Comparison of ENCODE assay signal across 9 cellular contexts in the genomic region with DNA sequence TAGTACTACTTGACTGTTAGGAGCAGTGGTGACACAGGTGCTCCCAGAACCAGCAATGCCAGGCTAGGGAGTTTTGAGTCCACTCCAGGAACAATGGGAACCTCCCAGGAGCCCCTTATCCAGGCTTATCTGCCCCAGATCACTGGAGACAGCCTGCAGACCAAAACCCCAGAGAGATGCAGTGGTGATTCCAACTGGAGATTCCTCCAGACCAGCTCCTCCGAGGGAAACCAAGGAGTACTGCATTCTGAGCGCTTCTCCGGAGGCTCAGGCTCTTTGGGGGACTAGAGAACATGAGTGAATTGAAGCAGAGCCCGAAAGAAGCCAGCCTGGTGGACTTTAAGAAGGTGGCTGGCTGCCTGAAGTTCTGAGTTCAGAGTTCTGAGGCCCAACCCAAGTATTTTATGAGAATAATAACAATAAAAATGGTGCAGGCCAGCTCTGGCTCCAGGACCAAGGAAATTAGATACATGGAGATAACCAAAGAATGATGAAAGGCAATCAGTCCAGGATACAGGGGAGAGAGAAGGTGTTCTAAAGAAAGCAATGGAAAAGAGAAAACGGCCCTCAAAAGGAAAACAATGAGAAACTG. TPM values are rescaled to one million over a fixed set of nuclear protein-coding genes. Genes with fewer than 3 reads are reported as not detected.
DNase-seq lines count a peak whose midpoint lies in the region; ATAC-seq, FAIRE-seq and TF ChIP-seq lines count a peak whose summit lies in the region.
"Had no signal": no experiment of that assay in that cellular context is flagged by ENCODE, and none has a peak within 500 bp of the region (broad histone marks: within the 10 kb centered on the region; RNA-seq: fewer than 3 reads in every experiment).

No MANE protein-coding gene starts in this region.

- ATAC-seq in mucosa of descending colon (no peak), GM18867 (IDR thresholded peaks at IDR 0.05; ENCODE audit: unreplicated experiment) (no peak)

- peaks cover 7% of the 10 kb centered on the region for H3K36me3 Mint-ChIP-seq in activated CD4-positive, alpha-beta T cell treated with anti-CD3 and anti-CD28 coated beads, Interleukin-2, amount 10 ng/mL, durations not matched to agents 7 days and 5 days (ENCODE audit: low read depth)
- H3K36me3 Mint-ChIP-seq in activated CD4-positive, alpha-beta memory T cell treated with anti-CD3 and anti-CD28 coated beads for 36 hours = no peaks in the 10 kb centered on the region

- peak overlapping the region; percentile 83 for H3K4me3 Mint-ChIP-seq in activated CD4-positive, alpha-beta T cell treated with anti-CD3 and anti-CD28 coated beads, Interleukin-2, amount 10 ng/mL, durations not matched to agents 7 days and 5 days
- peak overlapping the region; percentile 92 for H3K4me3 Mint-ChIP-seq in activated CD4-positive, alpha-beta memory T cell treated with anti-CD3 and anti-CD28 coated beads for 36 hours

- TF ChIP-seq CTCF in kidney (IDR thresholded peaks at IDR 0.05; ENCODE audit: borderline replicate concordance, extremely low read depth, insufficient read depth) (no peak), mucosa of descending colon (IDR thresholded peaks at IDR 0.05) (no peak)

- no peak for DNase-seq in activated CD4-positive, alpha-beta T cell treated with anti-CD3 and anti-CD28 coated beads, Interleukin-2, amount 10 ng/mL, durations not matched to agents 7 days and 5 days
- DNase-seq in activated CD4-positive, alpha-beta T cell treated with anti-CD3 and anti-CD28 coated beads for 4 hours = no peak
- no peak for DNase-seq in activated CD4-positive, alpha-beta memory T cell treated with anti-CD3 and anti-CD28 coated beads for 36 hours
- DNase-seq in kidney (no peak), mucosa of descending colon (no peak), amygdala (lab: John Stamatoyannopoulos, UW) (no peak)

- H3K9ac ChIP-seq in kidney (ENCODE audit: low read length in 2 of 2) = peak overlapping the region in 1 of 2 donors; percentile 83
- peak overlapping the region; percentile 52 to 71 for H3K9ac ChIP-seq in stomach smooth muscle (ENCODE audit: low read length in 2 of 2)

- H3K27ac ChIP-seq in kidney (ENCODE audit: low read depth in 2 of 2, low read length in 2 of 2) = peak overlapping the region in 1 of 2 donors; percentile 53
- no peak overlapping the region for H3K27ac ChIP-seq in stomach smooth muscle (ENCODE audit: low read length)

- no peak overlapping the region for H3K27ac Mint-ChIP-seq in activated CD4-positive, alpha-beta T cell treated with anti-CD3 and anti-CD28 coated beads, Interleukin-2, amount 10 ng/mL, durations not matched to agents 7 days and 5 days
- H3K27ac Mint-ChIP-seq in activated CD4-positive, alpha-beta memory T cell treated with anti-CD3 and anti-CD28 coated beads for 36 hours = no peak overlapping the region

- H3K36me3 ChIP-seq in kidney (ENCODE audit: control insufficient read depth in 1 of 2, insufficient read depth in 2 of 2, low read length in 2 of 2) (no peaks in the 10 kb centered on the region), stomach smooth muscle (ENCODE audit: control insufficient read depth in 2 of 2, insufficient read depth in 2 of 2, low read length in 2 of 2) (peaks cover 0 to 11% of the 10 kb centered on the region in 2 donors), mucosa of descending colon (ENCODE audit: low read depth) (no peaks in the 10 kb centered on the region)

- H3K9me3 ChIP-seq in kidney (ENCODE audit: control insufficient read depth in 1 of 2, low read length in 2 of 2) = no peaks in the 10 kb centered on the region
- H3K9me3 ChIP-seq in stomach smooth muscle (ENCODE audit: control insufficient read depth in 2 of 2, low read length in 2 of 2) = no peaks in the 10 kb centered on the region
- H3K9me3 ChIP-seq in mucosa of descending colon = no peaks in the 10 kb centered on the region

- H3K27me3 ChIP-seq in stomach smooth muscle (ENCODE audit: control insufficient read depth in 1 of 2, insufficient read depth in 2 of 2, low read length in 2 of 2) = no peaks in the 10 kb centered on the region

- peaks cover 33% of the 10 kb centered on the region for H3K4me1 Mint-ChIP-seq in activated CD4-positive, alpha-beta T cell treated with anti-CD3 and anti-CD28 coated beads, Interleukin-2, amount 10 ng/mL, durations not matched to agents 7 days and 5 days
- H3K4me1 Mint-ChIP-seq in activated CD4-positive, alpha-beta memory T cell treated with anti-CD3 and anti-CD28 coated beads for 36 hours (ENCODE audit: low read depth) = peaks cover 28% of the 10 kb centered on the region

- POLR2A ChIA-PET in activated CD4-positive, alpha-beta T cell treated with anti-CD3 and anti-CD28 coated beads, Interleukin-2, amount 10 ng/mL, durations not matched to agents 7 days and 5 days (lab: Charles Lee) = no interaction called here
- POLR2A ChIA-PET in activated CD4-positive, alpha-beta memory T cell treated with anti-CD3 and anti-CD28 coated beads for 36 hours (lab: Charles Lee) = no interaction called here

- no peak for FAIRE-seq in kidney (lab: Jason Lieb, UNC)
- FAIRE-seq: frontal cortex had no signal

- intact Hi-C loops in activated CD4-positive, alpha-beta memory T cell treated with anti-CD3 and anti-CD28 coated beads for 36 hours (cut with micrococcal nuclease) = loop anchor here (2.0 kb wide), 1 partner anchor 43 kb away; the partner anchor contains the start of gene ARCN1
- intact Hi-C loops in kidney (cut with DNase I) = no loop called here
- intact Hi-C loops in mucosa of descending colon (cut with DNase I, micrococcal nuclease) = no loop called here

- H3K9me3 Mint-ChIP-seq in activated CD4-positive, alpha-beta T cell treated with anti-CD3 and anti-CD28 coated beads, Interleukin-2, amount 10 ng/mL, durations not matched to agents 7 days and 5 days = no peaks in the 10 kb centered on the region
- H3K9me3 Mint-ChIP-seq in activated CD4-positive, alpha-beta memory T cell treated with anti-CD3 and anti-CD28 coated beads for 36 hours = no peaks in the 10 kb centered on the region

- H3K4me1 ChIP-seq in kidney (ENCODE audit: control insufficient read depth in 1 of 2, insufficient read depth in 1 of 2, low read depth in 1 of 2, low read length in 2 of 2) = peaks cover 25 to 27% of the 10 kb centered on the region in 2 donors
- peaks cover 35% of the 10 kb centered on the region for H3K4me1 ChIP-seq in stomach smooth muscle (ENCODE audit: control insufficient read depth, insufficient read depth, low read length)
- H3K4me1 ChIP-seq in mucosa of descending colon (ENCODE audit: low read depth) = peaks cover 8% of the 10 kb centered on the region

- H3K27me3 Mint-ChIP-seq in activated CD4-positive, alpha-beta T cell treated with anti-CD3 and anti-CD28 coated beads, Interleukin-2, amount 10 ng/mL, durations not matched to agents 7 days and 5 days = no peaks in the 10 kb centered on the region
- H3K27me3 Mint-ChIP-seq in activated CD4-positive, alpha-beta memory T cell treated with anti-CD3 and anti-CD28 coated beads for 36 hours = no peaks in the 10 kb centered on the region

- CTCF ChIA-PET in activated CD4-positive, alpha-beta T cell treated with anti-CD3 and anti-CD28 coated beads, Interleukin-2, amount 10 ng/mL, durations not matched to agents 7 days and 5 days (lab: Charles Lee) = interaction anchor here (1.6 kb wide), 1 partner anchor 23 kb away, joined by 3 read pairs; no protein-coding TSS in a partner anchor
- CTCF ChIA-PET in activated CD4-positive, alpha-beta memory T cell treated with anti-CD3 and anti-CD28 coated beads for 36 hours (lab: Charles Lee) = interaction anchor here (1.0 to 1.5 kb wide), 3 partner anchors 12 to 234 kb away, joined by 3 to 6 read pairs (median 3); partner anchors contain the start of gene ATP5MG

- H3K4me3 ChIP-seq in kidney (ENCODE audit: low read length in 2 of 2) (peak overlapping the region; percentile 61 to 85), stomach smooth muscle (ENCODE audit: low read length in 2 of 2) (peak overlapping the region; percentile 75 to 81), mucosa of descending colon (no peak overlapping the region)

RNA-seq across cellular contexts. Expression of gene TMEM25, which starts 1.3 kb away (rescaled TPM):
- 1 to 10 TPM; 7.8 to 9.5 TPM for total RNA-seq in activated CD4-positive, alpha-beta T cell treated with anti-CD3 and anti-CD28 coated beads, Interleukin-2, amount 10 ng/mL, durations not matched to agents 7 days and 5 days
- 10 to 100 TPM in 1 of 2 experiments, 1 to 10 TPM in 1; 9.5 to 13.0 TPM for total RNA-seq in activated CD4-positive, alpha-beta memory T cell treated with anti-CD3 and anti-CD28 coated beads for 36 hours
- total RNA-seq in kidney (30.7 TPM), mucosa of descending colon (10 to 100 TPM in 1 of 3 donors, 1 to 10 TPM in 2; 7.8 to 18.0 (median 8.5) TPM)
- polyA plus RNA-seq in kidney (ENCODE audit: insufficient read depth, low read depth, low replicate concordance) = 36.8 TPM

RNA-seq across cellular contexts. Expression of gene TTC36, which starts 2.4 kb away (rescaled TPM):
- 1 to 10 TPM; 1.1 to 1.8 TPM for total RNA-seq in activated CD4-positive, alpha-beta T cell treated with anti-CD3 and anti-CD28 coated beads, Interleukin-2, amount 10 ng/mL, durations not matched to agents 7 days and 5 days
- not detected for total RNA-seq in activated CD4-positive, alpha-beta memory T cell treated with anti-CD3 and anti-CD28 coated beads for 36 hours
- 1.1 TPM for total RNA-seq in kidney
- polyA plus RNA-seq in kidney (ENCODE audit: insufficient read depth, low read depth, low replicate concordance) = 12.7 TPM
- 1 to 10 TPM in 2 of 3 donors, under 1 TPM in 1; 0.63 to 1.3 (median 1.2) TPM for total RNA-seq in mucosa of descending colon

RNA-seq across cellular contexts. Expression of gene IFT46, which starts 36.1 kb away (rescaled TPM):
- total RNA-seq in activated CD4-positive, alpha-beta T cell treated with anti-CD3 and anti-CD28 coated beads, Interleukin-2, amount 10 ng/mL, durations not matched to agents 7 days and 5 days = 10 to 100 TPM; 12.3 to 13.7 TPM
- 10 to 100 TPM; 16.0 to 17.1 TPM for total RNA-seq in activated CD4-positive, alpha-beta memory T cell treated with anti-CD3 and anti-CD28 coated beads for 36 hours
- 21.1 TPM for total RNA-seq in kidney
- 28.7 TPM for polyA plus RNA-seq in kidney (ENCODE audit: insufficient read depth, low read depth, low replicate concordance)
- total RNA-seq in mucosa of descending colon = 10 to 100 TPM; 10.7 to 23.0 (median 12.8) TPM

RNA-seq across cellular contexts. Expression of gene ARCN1, which starts 42.5 kb away (rescaled TPM):
- 100 to 1,000 TPM; 113 to 128 TPM for total RNA-seq in activated CD4-positive, alpha-beta T cell treated with anti-CD3 and anti-CD28 coated beads, Interleukin-2, amount 10 ng/mL, durations not matched to agents 7 days and 5 days
- 100 to 1,000 TPM; 180 to 182 TPM for total RNA-seq in activated CD4-positive, alpha-beta memory T cell treated with anti-CD3 and anti-CD28 coated beads for 36 hours
- total RNA-seq in kidney (107 TPM), mucosa of descending colon (100 to 1,000 TPM; 126 to 134 (median 130) TPM)
- 64.7 TPM for polyA plus RNA-seq in kidney (ENCODE audit: insufficient read depth, low read depth, low replicate concordance)
